ENCODE assay signal across 27 cellular contexts in genomic region chr2:213225866-213226265, GRCh38.
"Had no signal": no experiment of that assay in that cellular context is flagged by ENCODE, and none has a peak within 500 bp of the region (broad histone marks: within the 10 kb centered on the region; RNA-seq: fewer than 3 reads in every experiment).

No MANE protein-coding gene starts in this region.

- H3K4me1 Mint-ChIP-seq: activated naive CD4-positive, alpha-beta T cell treated with anti-CD3 and anti-CD28 coated beads, Interleukin-2, amount 10 ng/mL, durations not matched to agents 7 days and 5 days had no signal

- H3K4me1 ChIP-seq: foreskin keratinocyte, heart right ventricle, left lung, lower lobe of right lung, neural progenitor cell, parathyroid adenoma, right atrium auricular region, stomach, tibial artery had no signal

- H3K36me3 Mint-ChIP-seq: activated naive CD4-positive, alpha-beta T cell treated with anti-CD3 and anti-CD28 coated beads, Interleukin-2, amount 10 ng/mL, durations not matched to agents 7 days and 5 days; natural killer cell; neural progenitor cell; stimulated activated memory B cell treated with anti-CD40 and anti-IgM and Interleukin-4, amounts not matched to agents 10 μg/mL and 1 μg/mL and 100 μg/mL, for 72 hours had no signal

- H3K27ac Mint-ChIP-seq: activated naive CD4-positive, alpha-beta T cell treated with anti-CD3 and anti-CD28 coated beads, Interleukin-2, amount 10 ng/mL, durations not matched to agents 7 days and 5 days; activated naive CD8-positive, alpha-beta T cell treated with anti-CD3 and anti-CD28 coated beads, Interleukin-2, amount 50 U/mL, for 24 hours; natural killer cell; neural progenitor cell; stimulated activated memory B cell treated with anti-CD40 and anti-IgM and Interleukin-4, amounts not matched to agents 10 μg/mL and 1 μg/mL and 100 μg/mL, for 72 hours had no signal

- H3K9ac ChIP-seq: neural progenitor cell, parathyroid adenoma had no signal

- H3K4me3 ChIP-seq: heart right ventricle, left lung, lower lobe of right lung, neural progenitor cell, right atrium auricular region, smooth muscle cell, stomach, tibial artery had no signal

- H3K4me3 Mint-ChIP-seq: activated naive CD4-positive, alpha-beta T cell treated with anti-CD3 and anti-CD28 coated beads, Interleukin-2, amount 10 ng/mL, durations not matched to agents 7 days and 5 days; activated naive CD8-positive, alpha-beta T cell treated with anti-CD3 and anti-CD28 coated beads, Interleukin-2, amount 50 U/mL, for 24 hours; natural killer cell; neural progenitor cell; stimulated activated memory B cell treated with anti-CD40 and anti-IgM and Interleukin-4, amounts not matched to agents 10 μg/mL and 1 μg/mL and 100 μg/mL, for 72 hours had no signal

- H3K27me3 ChIP-seq: foreskin keratinocyte, heart right ventricle, left lung, neural progenitor cell, right atrium auricular region, stomach, tibial artery had no signal

- ATAC-seq: activated naive CD8-positive, alpha-beta T cell treated with anti-CD3 and anti-CD28 coated beads, Interleukin-2, amount 50 U/mL, for 24 hours; foreskin keratinocyte; heart right ventricle; left lung; lower lobe of right lung; natural killer cell; stimulated activated memory B cell treated with anti-CD40 and anti-IgM and Interleukin-4, amounts not matched to agents 10 μg/mL and 1 μg/mL and 100 μg/mL, for 72 hours had no signal

- H3K36me3 ChIP-seq: heart right ventricle, left lung, lower lobe of right lung, neural progenitor cell, right atrium auricular region, stomach, tibial artery had no signal

- H3K9me3 ChIP-seq: heart right ventricle, left lung, lower lobe of right lung, right atrium auricular region, stomach, tibial artery had no signal

- DNase-seq: activated CD4-positive, alpha-beta T cell treated with anti-CD3 and anti-CD28 coated beads for 4 hours; activated CD4-positive, alpha-beta T cell treated with anti-CD3 and anti-CD28 coated beads, Interleukin-2, amount 50 U/mL, for 48 hours; activated CD8-positive, alpha-beta memory T cell treated with anti-CD3 and anti-CD28 coated beads for 24 hours; activated gamma-delta T cell; activated naive CD4-positive, alpha-beta T cell treated with anti-CD3 and anti-CD28 coated beads, Interleukin-2, amount 10 ng/mL, durations not matched to agents 7 days and 5 days; activated naive CD8-positive, alpha-beta T cell treated with anti-CD3 and anti-CD28 coated beads, Interleukin-2, amount 50 U/mL, for 24 hours; amygdala; caudate nucleus; cortex of kidney; foreskin keratinocyte; heart right ventricle; kidney glomerular epithelial cell; left lung; lower lobe of right lung; mesenchymal stem cell; natural killer cell; occipital lobe; stimulated activated CD4-positive, alpha-beta T cell treated with anti-CD3 and anti-CD28 coated beads, Interleukin-1b, Interleukin-23, amount 100 ng/mL, for 48 hours; stimulated activated CD4-positive, alpha-beta T cell treated with anti-CD3 and anti-CD28 coated beads, Interleukin-4, amount 100 ng/mL, for 4 hours; stimulated activated CD8-positive, alpha-beta memory T cell treated with anti-CD3 and anti-CD28 coated beads, Interleukin-4, amount 100 ng/mL, for 48 hours; stomach; tibial artery had no signal

- H3K27ac ChIP-seq: foreskin keratinocyte, heart right ventricle, left lung, lower lobe of right lung, neural progenitor cell, parathyroid adenoma, right atrium auricular region, stomach, tibial artery had no signal

- H2AFZ ChIP-seq: neural progenitor cell, parathyroid adenoma had no signal

- H3K27me3 Mint-ChIP-seq: activated naive CD4-positive, alpha-beta T cell treated with anti-CD3 and anti-CD28 coated beads, Interleukin-2, amount 10 ng/mL, durations not matched to agents 7 days and 5 days; activated naive CD8-positive, alpha-beta T cell treated with anti-CD3 and anti-CD28 coated beads, Interleukin-2, amount 50 U/mL, for 24 hours; stimulated activated memory B cell treated with anti-CD40 and anti-IgM and Interleukin-4, amounts not matched to agents 10 μg/mL and 1 μg/mL and 100 μg/mL, for 72 hours had no signal

- H3K79me2 ChIP-seq: parathyroid adenoma had no signal

- H3K9me3 Mint-ChIP-seq: activated naive CD4-positive, alpha-beta T cell treated with anti-CD3 and anti-CD28 coated beads, Interleukin-2, amount 10 ng/mL, durations not matched to agents 7 days and 5 days; activated naive CD8-positive, alpha-beta T cell treated with anti-CD3 and anti-CD28 coated beads, Interleukin-2, amount 50 U/mL, for 24 hours; natural killer cell; neural progenitor cell had no signal

- H3K4me2 ChIP-seq: neural progenitor cell, smooth muscle cell had no signal
